ENCODE assay signal across 9 cellular contexts in the genomic region with DNA sequence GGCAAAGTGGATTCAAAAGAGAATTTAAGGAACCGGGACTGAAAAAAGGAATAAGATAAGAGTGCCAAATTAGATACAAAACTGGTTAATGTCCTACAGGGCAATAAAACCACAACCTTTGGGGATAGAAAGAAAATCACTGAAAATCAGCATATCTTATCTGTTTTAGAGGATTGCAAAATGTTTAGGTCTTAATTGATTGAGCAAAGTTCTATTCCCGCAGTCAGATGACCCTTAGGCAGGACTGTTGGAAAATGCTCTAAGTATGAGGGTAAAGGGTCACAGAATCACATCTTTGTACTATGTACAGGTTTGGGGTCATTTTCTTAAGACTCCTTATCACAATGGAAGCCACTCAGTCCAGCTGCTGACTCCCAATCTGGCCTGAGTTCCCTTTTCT.
"Had no signal": no experiment of that assay in that cellular context is flagged by ENCODE, and none has a peak within 500 bp of the region (broad histone marks: within the 10 kb centered on the region; RNA-seq: fewer than 3 reads in every experiment).

No MANE protein-coding gene starts in this region.

- H3K27ac Mint-ChIP-seq: HFFc6 had no signal

- FAIRE-seq: K562 had no signal

- H3K36me3 ChIP-seq: HAP-1 had no signal

- H3K27ac ChIP-seq: GM23248, HL-60 had no signal

- H3K4me1 ChIP-seq: HAP-1 had no signal

- H3K4me3 ChIP-seq: GM23248, HAP-1, K562 had no signal

- ATAC-seq: HCT116, K562 had no signal

- H3K4me3 Mint-ChIP-seq: HFFc6 had no signal

- DNase-seq: GM23248, GOT3, H7, HFFc6, IMR-90 had no signal

- H3K9me3 Mint-ChIP-seq: HFFc6 had no signal

- H3K9me3 ChIP-seq: HAP-1 had no signal
